ENCODE assay signal across 11 cellular contexts in the genomic region with DNA sequence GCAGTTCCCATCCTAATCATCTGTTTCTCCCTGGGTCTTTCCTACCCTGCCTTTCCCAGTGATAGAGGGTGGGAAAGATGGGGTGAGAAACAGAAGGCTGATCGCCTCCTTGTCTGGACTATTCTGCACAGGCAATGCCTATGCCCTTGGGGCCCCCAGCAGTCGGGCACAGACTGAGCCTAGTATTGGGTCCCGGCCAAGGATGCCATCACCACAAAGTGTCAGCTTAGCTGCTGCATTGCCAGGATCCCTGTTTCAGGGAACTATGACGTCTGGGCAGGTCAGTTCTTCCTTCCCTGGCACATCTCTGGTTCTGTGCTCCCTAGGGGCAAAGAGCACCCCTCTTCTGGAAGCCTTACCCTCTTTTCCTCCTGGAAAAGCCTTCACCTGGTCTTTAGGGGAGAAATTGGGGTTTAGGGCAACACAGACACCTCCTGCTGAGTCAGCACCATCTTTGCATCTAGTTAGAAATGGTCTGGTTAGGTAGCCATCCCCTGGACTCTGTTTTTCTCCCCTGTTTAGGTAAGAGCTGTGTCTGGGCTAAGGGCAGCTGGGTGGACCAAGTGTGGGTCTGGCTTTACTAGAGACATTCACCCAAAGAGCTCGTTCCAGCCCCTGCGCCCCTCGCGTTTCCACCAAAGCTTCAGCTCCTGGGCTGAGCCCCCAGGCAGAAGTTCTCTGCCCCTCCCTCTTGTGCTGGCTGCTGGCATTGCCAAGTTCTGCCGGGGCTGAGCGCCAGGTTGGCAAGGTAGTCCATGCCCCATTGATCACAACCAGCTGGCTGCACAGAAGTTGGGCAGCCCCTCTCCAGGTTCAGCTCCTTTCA. TPM values are rescaled to one million over a fixed set of nuclear protein-coding genes. Genes with fewer than 3 reads are reported as not detected.
DNase-seq lines count a peak whose midpoint lies in the region; ATAC-seq and TF ChIP-seq lines count a peak whose summit lies in the region.
"Had no signal": no experiment of that assay in that cellular context is flagged by ENCODE, and none has a peak within 500 bp of the region (broad histone marks: within the 10 kb centered on the region; RNA-seq: fewer than 3 reads in every experiment).

No MANE protein-coding gene starts in this region.

- TF ChIP-seq CTCF in coronary artery (IDR thresholded peaks at IDR 0.05) (no peak), thoracic aorta (IDR thresholded peaks at IDR 0.05) (no peak)

- H3K27me3 ChIP-seq in thoracic aorta (replicated peaks; ENCODE audit: insufficient read depth): no peaks in the 10 kb centered on the region

- no peaks in the 10 kb centered on the region for H3K36me3 ChIP-seq in thoracic aorta

- peaks cover 15% of the 10 kb centered on the region for H3K4me1 Mint-ChIP-seq in stimulated activated naive CD8-positive, alpha-beta T cell treated with anti-CD3 and anti-CD28 coated beads, Interleukin-15, amount 100 ng/mL, for 72 hours

- peak overlapping the region in 1 of 2 donors; percentile 63 for H3K4me3 Mint-ChIP-seq in stimulated activated naive CD8-positive, alpha-beta T cell treated with anti-CD3 and anti-CD28 coated beads, Interleukin-15, amount 100 ng/mL, for 72 hours

- no peak overlapping the region for H3K27ac Mint-ChIP-seq in stimulated activated naive CD8-positive, alpha-beta T cell treated with anti-CD3 and anti-CD28 coated beads, Interleukin-15, amount 100 ng/mL, for 72 hours

- H3K9me3 Mint-ChIP-seq in stimulated activated naive CD8-positive, alpha-beta T cell treated with anti-CD3 and anti-CD28 coated beads, Interleukin-15, amount 100 ng/mL, for 72 hours: no peaks in the 10 kb centered on the region

- ATAC-seq in thoracic aorta (ENCODE audit: insufficient number of reproducible peaks, low FRiP score, low read depth) (no peak), HG02973 (IDR thresholded peaks at IDR 0.05; ENCODE audit: unreplicated experiment) (no peak)
- no peak for ATAC-seq in stimulated activated naive CD8-positive, alpha-beta T cell treated with anti-CD3 and anti-CD28 coated beads, Interleukin-15, amount 100 ng/mL, for 72 hours

- peaks cover 82% of the 10 kb centered on the region for H3K27me3 Mint-ChIP-seq in stimulated activated naive CD8-positive, alpha-beta T cell treated with anti-CD3 and anti-CD28 coated beads, Interleukin-15, amount 100 ng/mL, for 72 hours

- H3K27ac ChIP-seq in coronary artery (peak overlapping the region; percentile 51 to 58), thoracic aorta (peak overlapping the region; percentile 3 to 15)

- H3K4me1 ChIP-seq in thoracic aorta (ENCODE audit: control insufficient read depth in 1 of 2, low read depth in 2 of 2): peaks cover 4 to 29% of the 10 kb centered on the region in 2 donors

- no peaks in the 10 kb centered on the region for H3K9me3 ChIP-seq in thoracic aorta

- peak; percentile 46 for DNase-seq in NCI-H1092 (lab: John Stamatoyannopoulos, UW)
- DNase-seq in NCI-H1092 treated with DMSO at 0.1 percent for 48 hours (lab: John Stamatoyannopoulos, UW): no peak
- DNase-seq in coronary artery (ENCODE audit: low spot score): no peak
- DNase-seq in midbrain (lab: John Stamatoyannopoulos, UW): peak; percentile 37
- no peak for DNase-seq in thoracic aorta (ENCODE audit: low spot score)
- no peak for DNase-seq in stimulated activated naive CD8-positive, alpha-beta T cell treated with anti-CD3 and anti-CD28 coated beads, Interleukin-15, amount 100 ng/mL, for 72 hours
- no peak for DNase-seq in activated gamma-delta T cell treated with Interleukin-2 at 50 U/mL for 16 hours
- DNase-seq: activated T-cell treated with anti-CD3 and anti-CD28 coated beads for 4 hours, kidney glomerular epithelial cell, NCI-H2107 had no signal

- peak overlapping the region; percentile 80 for H3K4me3 ChIP-seq in coronary artery
- peak overlapping the region; percentile 80 for H3K4me3 ChIP-seq in thoracic aorta

RNA-seq across cellular contexts. Expression of a gene that starts 2.0 kb away (rescaled TPM):
- 10 to 100 TPM in 1 of 2 donors, 1 to 10 TPM in 1; 5.3 to 17.6 TPM for total RNA-seq in thoracic aorta

RNA-seq across cellular contexts. Expression of a gene that starts 22.0 kb away (rescaled TPM):
- total RNA-seq in thoracic aorta: 10 to 100 TPM; 10.8 to 14.1 TPM

Comparison
In these comparisons a context has a peak if more than half of its experiments do, and no peak if none do; other contexts are left out.
1. DNase-seq: peak in NCI-H1092 (single experiment) and midbrain (single experiment); none in NCI-H1092 treated with DMSO at 0.1 percent for 48 hours (single experiment), coronary artery (single experiment), thoracic aorta (single experiment), stimulated activated naive CD8-positive, alpha-beta T cell treated with anti-CD3 and anti-CD28 coated beads, Interleukin-15, amount 100 ng/mL, for 72 hours (0 of 2) and activated gamma-delta T cell treated with Interleukin-2 at 50 U/mL for 16 hours (single experiment).